ENCODE assay signal across 18 cellular contexts in genomic region chr2:182368446-182368845, GRCh38. TPM values are rescaled to one million over a fixed set of nuclear protein-coding genes. Genes with fewer than 3 reads are reported as not detected.
DNase-seq lines count a peak whose midpoint lies in the region; ATAC-seq and TF ChIP-seq lines count a peak whose summit lies in the region.
"Had no signal": no experiment of that assay in that cellular context is flagged by ENCODE, and none has a peak within 500 bp of the region (broad histone marks: within the 10 kb centered on the region; RNA-seq: fewer than 3 reads in every experiment).

No MANE protein-coding gene starts in this region.

- no peaks in the 10 kb centered on the region for H3K4me1 ChIP-seq in MM.1S (ENCODE audit: low read length)

- no peak for ATAC-seq in HG03135 (IDR thresholded peaks at IDR 0.05; ENCODE audit: unreplicated experiment)
- ATAC-seq: stimulated activated naive CD8-positive, alpha-beta T cell treated with anti-CD3 and anti-CD28 coated beads, Interleukin-15, amount 100 ng/mL, for 72 hours had no signal

- H3F3A ChIP-seq in MM.1S (ENCODE audit: insufficient read depth, low read length): no peaks in the 10 kb centered on the region

- CTCF ChIA-PET in GM10248 (lab: Yijun Ruan, JAX): no interaction called here

- H3K27me3 ChIP-seq in kidney epithelial cell (ENCODE audit: control insufficient read depth, insufficient read depth, low read length) (no peaks in the 10 kb centered on the region), MM.1S (replicated peaks; ENCODE audit: insufficient read depth, low read length) (no peaks in the 10 kb centered on the region)
- H3K27me3 ChIP-seq: SJSA1 had no signal

- no peaks in the 10 kb centered on the region for H3K36me3 ChIP-seq in kidney epithelial cell (ENCODE audit: control insufficient read depth, insufficient read depth, low read length)
- H3K36me3 ChIP-seq in MM.1S (replicated peaks; ENCODE audit: insufficient read depth, low read length): no peaks in the 10 kb centered on the region
- H3K36me3 ChIP-seq: SJSA1 had no signal

- H3K4me3 ChIP-seq in coronary artery (no peak overlapping the region), kidney epithelial cell (ENCODE audit: low read depth, low read length) (no peak overlapping the region), MM.1S (ENCODE audit: low read length) (no peak overlapping the region)
- H3K4me3 ChIP-seq: SJSA1 had no signal

- TF ChIP-seq CTCF in coronary artery (IDR thresholded peaks at IDR 0.05): no peak
- no peak for TF ChIP-seq CTCF in kidney epithelial cell (IDR thresholded peaks at IDR 0.05; ENCODE audit: insufficient read depth, low read length, poor library complexity, severe bottlenecking)
- no peak for TF ChIP-seq CTCF in GM10248 (IDR thresholded peaks at IDR 0.05; ENCODE audit: control extremely low read depth, extremely low read depth, low read depth, missing control alignments)
- TF ChIP-seq CTCF in MM.1S (IDR thresholded peaks at IDR 0.05; ENCODE audit: low read length): no peak

- no peaks in the 10 kb centered on the region for H4K20me1 ChIP-seq in MM.1S (ENCODE audit: insufficient read depth, low read length)

- H3K4me2 ChIP-seq in MM.1S (ENCODE audit: low read depth, low read length): no peak overlapping the region

- H3K27ac ChIP-seq in coronary artery (peak overlapping the region; percentile 5 to 63), MM.1S (ENCODE audit: low read length) (no peak overlapping the region)
- H3K27ac ChIP-seq: SJSA1 had no signal

- no peak overlapping the region for H2AFZ ChIP-seq in MM.1S (ENCODE audit: low read length)

- no peaks in the 10 kb centered on the region for H3K9me3 ChIP-seq in MM.1S (replicated peaks; ENCODE audit: insufficient read depth, low read length)

- H3K9ac ChIP-seq in MM.1S (ENCODE audit: low read length): no peak overlapping the region

- H3K79me2 ChIP-seq in MM.1S (ENCODE audit: low read length): no peaks in the 10 kb centered on the region

- DNase-seq in AG20443 (ENCODE audit: low spot score): peak; percentile 38
- peak; percentile 12 to 53 for DNase-seq in NCI-H446 (lab: John Stamatoyannopoulos, UW)
- no peak for DNase-seq in coronary artery (ENCODE audit: low spot score)
- peak; percentile 14 for DNase-seq in kidney epithelial cell (ENCODE audit: low read depth)
- no peak for DNase-seq in GM10248 (ENCODE audit: extremely low spot score)
- DNase-seq in MM.1S: no peak
- DNase-seq in NCI-H2029 (lab: John Stamatoyannopoulos, UW): no peak
- DNase-seq: activated CD4-positive, alpha-beta T cell treated with anti-CD3 and anti-CD28 coated beads for 48 hours; activated T-cell treated with anti-CD3 and anti-CD28 coated beads for 4 hours; AML-193; KG1; naive B cell; NCI-H1417 treated with DMSO at 0.1 percent for 48 hours; NCI-H345; stimulated activated naive CD8-positive, alpha-beta T cell treated with anti-CD3 and anti-CD28 coated beads, Interleukin-15, amount 100 ng/mL, for 72 hours; T1000 had no signal

- no peaks in the 10 kb centered on the region for H3K9me2 ChIP-seq in MM.1S (replicated peaks; ENCODE audit: insufficient read depth, low read length)

- POLR2A ChIA-PET in GM10248 (lab: Yijun Ruan, JAX): no interaction called here

RNA-seq across cellular contexts. Expression of gene PDE1A, which starts 58.4 kb away (rescaled TPM):
- total RNA-seq in kidney epithelial cell: 0.08 and 0.41 TPM in 2 replicates
- total RNA-seq: SJSA1 had no signal

Comparison
In these comparisons a context has a peak if more than half of its experiments do, and no peak if none do; other contexts are left out.
1. DNase-seq: peak in AG20443 (single experiment), NCI-H446 (2 of 2) and kidney epithelial cell (single experiment); none in coronary artery (single experiment), GM10248 (single experiment), MM.1S (single experiment) and NCI-H2029 (single experiment).